18 cellular contexts compared by ENCODE assay signal in genomic region chr1:67327864-67328263, GRCh38. TPM values are rescaled to one million over a fixed set of nuclear protein-coding genes. Genes with fewer than 3 reads are reported as not detected.
DNase-seq lines count a peak whose midpoint lies in the region; ATAC-seq, FAIRE-seq and TF ChIP-seq lines count a peak whose summit lies in the region.
"Had no signal": no experiment of that assay in that cellular context is flagged by ENCODE, and none has a peak within 500 bp of the region (broad histone marks: within the 10 kb centered on the region; RNA-seq: fewer than 3 reads in every experiment).

No MANE protein-coding gene starts in this region.

- H3K36me3 ChIP-seq in RWPE2 (ENCODE audit: low read depth) (no peaks in the 10 kb centered on the region), bronchial epithelial cell (ENCODE audit: control insufficient read depth, insufficient read depth, low read length) (no peaks in the 10 kb centered on the region), psoas muscle (ENCODE audit: insufficient read depth in 1 of 2, low read depth in 1 of 2) (no peaks in the 10 kb centered on the region)
- H3K36me3 ChIP-seq: BE2C had no signal

- H3K27me3 ChIP-seq in RWPE2 (ENCODE audit: insufficient read depth, poor library complexity, severe bottlenecking) = no peaks in the 10 kb centered on the region
- H3K27me3 ChIP-seq in bronchial epithelial cell (ENCODE audit: control insufficient read depth, insufficient read depth, low read length) = no peaks in the 10 kb centered on the region
- no peaks in the 10 kb centered on the region for H3K27me3 ChIP-seq in psoas muscle (ENCODE audit: insufficient read depth in 3 of 3, low read length in 2 of 3)
- H3K27me3 ChIP-seq: BE2C had no signal

- H3K4me1 ChIP-seq in RWPE2 (ENCODE audit: insufficient read depth, poor library complexity, severe bottlenecking) (peaks cover 18% of the 10 kb centered on the region), psoas muscle (no peaks in the 10 kb centered on the region)
- H3K4me1 ChIP-seq: A549, BE2C had no signal

- DNase-seq in activated naive CD4-positive, alpha-beta T cell treated with anti-CD3 and anti-CD28 coated beads for 36 hours = no peak
- no peak for DNase-seq in activated naive CD4-positive, alpha-beta T cell treated with Interleukin-2 at 50 U/mL for 16 hours
- DNase-seq in RWPE2 (ENCODE audit: low spot score) (no peak), bronchial epithelial cell (ENCODE audit: low read depth) (peak; percentile 29), psoas muscle (no peak)
- no peak for DNase-seq in stimulated activated naive B cell treated with anti-CD40 and anti-IgM and Interleukin-4, amounts not matched to agents 10 μg/mL and 1 μg/mL and 100 μg/mL, for 72 hours
- DNase-seq: BE2C; CD4-positive, alpha-beta memory T cell; DMS79 treated with DMSO at 0.1 percent for 48 hours; EL; H7 had no signal

- H3K4me3 ChIP-seq in RWPE2 (ENCODE audit: severe bottlenecking) = no peak overlapping the region
- no peak overlapping the region for H3K4me3 ChIP-seq in bronchial epithelial cell (ENCODE audit: low read depth, low read length)
- no peak overlapping the region for H3K4me3 ChIP-seq in psoas muscle
- H3K4me3 ChIP-seq: A549, GM23338 had no signal

- no peaks in the 10 kb centered on the region for H3K27me3 Mint-ChIP-seq in activated naive CD4-positive, alpha-beta T cell treated with anti-CD3 and anti-CD28 coated beads for 36 hours (ENCODE audit: low read depth)
- no peaks in the 10 kb centered on the region for H3K27me3 Mint-ChIP-seq in stimulated activated naive B cell treated with anti-CD40 and anti-IgM and Interleukin-4, amounts not matched to agents 10 μg/mL and 1 μg/mL and 100 μg/mL, for 72 hours
- H3K27me3 Mint-ChIP-seq: CD4-positive, alpha-beta memory T cell had no signal

- H3K27ac ChIP-seq in RWPE2 (ENCODE audit: poor library complexity, severe bottlenecking) (peak overlapping the region; percentile 76), psoas muscle (no peak overlapping the region)
- H3K27ac ChIP-seq: A549, C4-2B had no signal

- peak; percentile 94 for ATAC-seq in RWPE2 (ENCODE audit: low read depth)
- ATAC-seq in psoas muscle = no peak
- no peak for ATAC-seq in stimulated activated naive B cell treated with anti-CD40 and anti-IgM and Interleukin-4, amounts not matched to agents 10 μg/mL and 1 μg/mL and 100 μg/mL, for 72 hours (replicated peaks)
- ATAC-seq: A549, GM23338 had no signal

- TF ChIP-seq CTCF in RWPE2 (IDR thresholded peaks at IDR 0.05; ENCODE audit: poor library complexity, severe bottlenecking) (no peak), bronchial epithelial cell (IDR thresholded peaks at IDR 0.05; ENCODE audit: insufficient read depth, low read length, severe bottlenecking) (no peak), psoas muscle (IDR thresholded peaks at IDR 0.05) (no peak)

- no peaks in the 10 kb centered on the region for H3K9me3 ChIP-seq in RWPE2 (ENCODE audit: severe bottlenecking)
- no peaks in the 10 kb centered on the region for H3K9me3 ChIP-seq in psoas muscle
- H3K9me3 ChIP-seq: A549, BE2C had no signal

- peaks cover 45% of the 10 kb centered on the region for H3K4me1 Mint-ChIP-seq in activated naive CD4-positive, alpha-beta T cell treated with anti-CD3 and anti-CD28 coated beads for 36 hours (ENCODE audit: low read depth)
- H3K4me1 Mint-ChIP-seq in stimulated activated naive B cell treated with anti-CD40 and anti-IgM and Interleukin-4, amounts not matched to agents 10 μg/mL and 1 μg/mL and 100 μg/mL, for 72 hours = peaks cover 2 to 9% of the 10 kb centered on the region in 2 donors

- intact Hi-C loops in activated naive CD4-positive, alpha-beta T cell treated with anti-CD3 and anti-CD28 coated beads for 36 hours (cut with micrococcal nuclease) = no loop called here
- intact Hi-C loops in psoas muscle (cut with DNase I) = no loop called here

- peaks cover 75% of the 10 kb centered on the region for H3K36me3 Mint-ChIP-seq in activated naive CD4-positive, alpha-beta T cell treated with anti-CD3 and anti-CD28 coated beads for 36 hours (ENCODE audit: low read depth)
- H3K36me3 Mint-ChIP-seq in stimulated activated naive B cell treated with anti-CD40 and anti-IgM and Interleukin-4, amounts not matched to agents 10 μg/mL and 1 μg/mL and 100 μg/mL, for 72 hours = peaks cover 3 to 5% of the 10 kb centered on the region in 2 donors

- no peaks in the 10 kb centered on the region for H3K9me3 Mint-ChIP-seq in activated naive CD4-positive, alpha-beta T cell treated with anti-CD3 and anti-CD28 coated beads for 36 hours
- H3K9me3 Mint-ChIP-seq in stimulated activated naive B cell treated with anti-CD40 and anti-IgM and Interleukin-4, amounts not matched to agents 10 μg/mL and 1 μg/mL and 100 μg/mL, for 72 hours = no peaks in the 10 kb centered on the region
- H3K9me3 Mint-ChIP-seq: CD4-positive, alpha-beta memory T cell; GM23338 had no signal

- peak overlapping the region; percentile 25 for H3K27ac Mint-ChIP-seq in activated naive CD4-positive, alpha-beta T cell treated with anti-CD3 and anti-CD28 coated beads for 36 hours
- no peak overlapping the region for H3K27ac Mint-ChIP-seq in stimulated activated naive B cell treated with anti-CD40 and anti-IgM and Interleukin-4, amounts not matched to agents 10 μg/mL and 1 μg/mL and 100 μg/mL, for 72 hours
- H3K27ac Mint-ChIP-seq: GM23338 had no signal

- H3K4me3 Mint-ChIP-seq in activated naive CD4-positive, alpha-beta T cell treated with anti-CD3 and anti-CD28 coated beads for 36 hours = no peak overlapping the region
- no peak overlapping the region for H3K4me3 Mint-ChIP-seq in stimulated activated naive B cell treated with anti-CD40 and anti-IgM and Interleukin-4, amounts not matched to agents 10 μg/mL and 1 μg/mL and 100 μg/mL, for 72 hours
- H3K4me3 Mint-ChIP-seq: CD4-positive, alpha-beta memory T cell; GM23338 had no signal

- FAIRE-seq in bronchial epithelial cell (lab: Jason Lieb, UNC) = no peak
- FAIRE-seq: A549, G401.6, GM12891 had no signal

- CTCF ChIA-PET in activated naive CD4-positive, alpha-beta T cell treated with anti-CD3 and anti-CD28 coated beads for 36 hours (lab: Charles Lee) = interaction anchor here (1.2 kb wide), 1 partner anchor 89 kb away, joined by 3 read pairs; no protein-coding TSS in a partner anchor

- WGBS in psoas muscle, 3 donors = 74 to 79% (median 75%) methylated on average over 3 of the region's 3 CpGs

RNA-seq across cellular contexts. Expression of gene IL12RB2, which starts 20.2 kb away (rescaled TPM):
- total RNA-seq in activated naive CD4-positive, alpha-beta T cell treated with anti-CD3 and anti-CD28 coated beads for 36 hours = 10 to 100 TPM; 76.5 to 82.9 TPM
- 0.51 and 0.53 TPM in 2 replicates for total RNA-seq in bronchial epithelial cell
- 1 to 10 TPM; 2.0 to 9.5 (median 5.1) TPM for total RNA-seq in psoas muscle
- 1 to 10 TPM in 1 of 3 donors, under 1 TPM in 2; 0.13 to 6.5 (median 0.67) TPM for polyA plus RNA-seq in psoas muscle
- total RNA-seq: HT1080 had no signal
- polyA plus RNA-seq: A549, AG04450 had no signal

Comparison
In these comparisons a context has a peak if more than half of its experiments do, and no peak if none do; other contexts are left out.
1. RNA of gene IL12RB2, which starts 20.2 kb away (total RNA-seq): 76.5 to 82.9 TPM in activated naive CD4-positive, alpha-beta T cell treated with anti-CD3 and anti-CD28 coated beads for 36 hours; 2.0 to 9.5 TPM in psoas muscle and 0.51 to 0.53 TPM in bronchial epithelial cell; every median in the first group is over 4 times any median in the second.